8 cellular contexts compared by ENCODE assay signal in the genomic region with DNA sequence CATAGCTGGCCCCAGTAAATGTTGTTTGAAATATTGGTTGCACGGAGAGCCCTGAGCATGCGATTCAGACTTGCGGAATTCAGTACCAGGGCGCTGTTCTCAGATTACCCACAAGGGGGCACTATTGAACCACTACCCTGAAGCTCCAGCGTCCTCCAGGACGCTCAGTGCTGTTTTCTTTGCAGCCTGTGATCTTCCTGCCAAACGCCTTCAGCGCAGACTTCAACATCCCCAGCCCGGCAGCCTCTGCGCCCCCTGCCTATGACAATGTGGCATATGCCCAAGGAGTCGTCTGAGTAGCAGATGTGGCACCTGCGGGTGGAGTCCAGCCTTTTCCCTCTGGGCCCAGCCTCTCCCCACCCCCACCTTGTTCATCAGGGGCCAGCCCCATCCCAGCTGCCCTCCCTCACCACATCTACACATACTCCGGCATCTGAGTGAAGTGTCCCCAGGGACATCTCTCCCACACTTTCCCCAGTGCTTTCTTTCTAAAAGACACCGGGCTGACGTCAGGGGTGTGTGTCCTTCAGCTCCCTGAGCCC. TPM values are rescaled to one million over a fixed set of nuclear protein-coding genes. Genes with fewer than 3 reads are reported as not detected.
DNase-seq lines count a peak whose midpoint lies in the region; ATAC-seq, FAIRE-seq and TF ChIP-seq lines count a peak whose summit lies in the region.

No MANE protein-coding gene starts in this region.

- no peak overlapping the region for H3K27ac Mint-ChIP-seq in Calu3 (ENCODE audit: unreplicated experiment)
- no peak overlapping the region for H3K27ac Mint-ChIP-seq in natural killer cell
- no peak overlapping the region for H3K27ac Mint-ChIP-seq in stimulated activated memory B cell treated with anti-CD40 and anti-IgM and Interleukin-4, amounts not matched to agents 10 μg/mL and 1 μg/mL and 100 μg/mL, for 72 hours

- H3K36me3 Mint-ChIP-seq in Calu3 (ENCODE audit: insufficient read depth, unreplicated experiment) (no peaks in the 10 kb centered on the region), natural killer cell (no peaks in the 10 kb centered on the region)
- no peaks in the 10 kb centered on the region for H3K36me3 Mint-ChIP-seq in stimulated activated memory B cell treated with anti-CD40 and anti-IgM and Interleukin-4, amounts not matched to agents 10 μg/mL and 1 μg/mL and 100 μg/mL, for 72 hours

- DNase-seq in Calu3 (peak; percentile 89), HTR-8/SVneo (ENCODE audit: insufficient read length, low spot score) (peak; percentile 83), NOMO-1 treated with dmso at 0.1 percent for 144 hours (lab: John Stamatoyannopoulos, UW; ENCODE audit: unreplicated experiment) (peak; percentile 77), epithelial cell of prostate (ENCODE audit: low read depth, low spot score) (peak; percentile 43), natural killer cell (peak; percentile 62)
- peak; percentile 42 for DNase-seq in activated CD8-positive, alpha-beta memory T cell treated with anti-CD3 and anti-CD28 coated beads, Interleukin-2, amount 50 U/mL, for 1 hour (ENCODE audit: extremely low read depth)

- peak; percentile 75 for FAIRE-seq in HTR-8/SVneo (lab: Jason Lieb, UNC)

- H3K4me3 Mint-ChIP-seq in Calu3 (ENCODE audit: low read depth, unreplicated experiment): no peak overlapping the region
- no peak overlapping the region for H3K4me3 Mint-ChIP-seq in natural killer cell
- H3K4me3 Mint-ChIP-seq in stimulated activated memory B cell treated with anti-CD40 and anti-IgM and Interleukin-4, amounts not matched to agents 10 μg/mL and 1 μg/mL and 100 μg/mL, for 72 hours: no peak overlapping the region

- H3K4me1 Mint-ChIP-seq in Calu3 (ENCODE audit: low read depth, unreplicated experiment) (peaks cover 11% of the 10 kb centered on the region), natural killer cell (no peaks in the 10 kb centered on the region)
- peaks cover 41% of the 10 kb centered on the region for H3K4me1 Mint-ChIP-seq in stimulated activated memory B cell treated with anti-CD40 and anti-IgM and Interleukin-4, amounts not matched to agents 10 μg/mL and 1 μg/mL and 100 μg/mL, for 72 hours

- no TSS peak for BruUV-seq in Calu3 (replicated peaks; lab: Mats Ljungman, UMichigan)

- no peak overlapping the region for H3K27ac ChIP-seq in epithelial cell of prostate

- TF ChIP-seq CTCF in Calu3 (IDR thresholded peaks at IDR 0.05; ENCODE audit: unreplicated experiment) (peak; percentile 91), natural killer cell (IDR thresholded peaks at IDR 0.05) (peak; percentile 75)

- H3K9me3 Mint-ChIP-seq in Calu3 (ENCODE audit: low read depth, unreplicated experiment) (no peaks in the 10 kb centered on the region), natural killer cell (no peaks in the 10 kb centered on the region)
- H3K9me3 Mint-ChIP-seq in stimulated activated memory B cell treated with anti-CD40 and anti-IgM and Interleukin-4, amounts not matched to agents 10 μg/mL and 1 μg/mL and 100 μg/mL, for 72 hours: no peaks in the 10 kb centered on the region

- H3K27me3 Mint-ChIP-seq in Calu3 (ENCODE audit: unreplicated experiment): peaks cover 44% of the 10 kb centered on the region
- no peaks in the 10 kb centered on the region for H3K27me3 Mint-ChIP-seq in natural killer cell (ENCODE audit: low read depth in 2 of 2)
- H3K27me3 Mint-ChIP-seq in stimulated activated memory B cell treated with anti-CD40 and anti-IgM and Interleukin-4, amounts not matched to agents 10 μg/mL and 1 μg/mL and 100 μg/mL, for 72 hours: peaks cover 15% of the 10 kb centered on the region

- CTCF ChIA-PET in Calu3 (lab: Charles Lee): interaction anchor here (0.7 to 3.5 kb wide), 9 partner anchors 11 to 734 kb away, joined by 3 to 20 read pairs (median 4); no protein-coding TSS in a partner anchor

- intact Hi-C loops in Calu3 (cut with micrococcal nuclease; ENCODE audit: unreplicated experiment) (loop anchor here (1.0 to 2.0 kb wide), 3 partner anchors 55 to 124 kb away; no protein-coding TSS in a partner anchor), natural killer cell (cut with micrococcal nuclease) (no loop called here)

- ATAC-seq in GM21367 (IDR thresholded peaks at IDR 0.05; ENCODE audit: unreplicated experiment) (peak; percentile 48), natural killer cell (peak; percentile 85 to 97 (median 92))
- ATAC-seq in stimulated activated memory B cell treated with anti-CD40 and anti-IgM and Interleukin-4, amounts not matched to agents 10 μg/mL and 1 μg/mL and 100 μg/mL, for 72 hours: peak; percentile 86

RNA-seq across cellular contexts. Expression of a gene that starts 9.6 kb away (rescaled TPM):
- not detected in 2 replicates for total RNA-seq in Calu3 (2022)
- total RNA-seq in natural killer cell: not detected

RNA-seq across cellular contexts. Expression of a gene that starts 18.8 kb away (rescaled TPM):
- not detected in 2 replicates for total RNA-seq in Calu3 (2022)
- total RNA-seq in natural killer cell: not detected

RNA-seq across cellular contexts. Expression of a gene that starts 51.0 kb away (rescaled TPM):
- total RNA-seq in Calu3 (2022): not detected in 2 replicates
- total RNA-seq in natural killer cell: not detected
